In genomic region chr9:114787781-114788498, GRCh38 we compare ENCODE assay signal across 22 cellular contexts. TPM values are rescaled to one million over a fixed set of nuclear protein-coding genes. Genes with fewer than 3 reads are reported as not detected.
"Had no signal": no experiment of that assay in that cellular context is flagged by ENCODE, and none has a peak within 500 bp of the region (broad histone marks: within the 10 kb centered on the region; RNA-seq: fewer than 3 reads in every experiment).

No MANE protein-coding gene starts in this region.

- H3K4me1 ChIP-seq: gastrocnemius medialis, left lung, upper lobe of left lung had no signal

- DNase-seq: activated CD4-positive, alpha-beta T cell treated with anti-CD3 and anti-CD28 coated beads for 4 hours; activated CD4-positive, alpha-beta T cell treated with anti-CD3 and anti-CD28 coated beads, Interleukin-2, amount 50 U/mL, for 48 hours; activated CD4-positive, CD25-positive, alpha-beta regulatory T cell; activated CD8-positive, alpha-beta memory T cell treated with anti-CD3 and anti-CD28 coated beads, Interleukin-2, amount 50 U/mL, for 48 hours; activated naive CD4-positive, alpha-beta T cell treated with Interleukin-2 at 50 U/mL for 16 hours; activated naive CD8-positive, alpha-beta T cell treated with anti-CD3 and anti-CD28 coated beads, Interleukin-2, amount 10 ng/mL, durations not matched to agents 7 days and 5 days; activated T-cell treated with anti-CD3 and anti-CD28 coated beads, Interleukin-2, amount 50 U/mL, for 4 hours; amygdala; erythroblast; gastrocnemius medialis; left lung; naive thymus-derived CD8-positive, alpha-beta T cell; posterior cingulate gyrus; small intestine; stimulated activated CD4-positive, alpha-beta T cell treated with anti-CD3 and anti-CD28 coated beads, Interleukin-15, amount 100 ng/mL, for 24 hours; stimulated activated naive CD4-positive, alpha-beta T cell; upper lobe of left lung had no signal

- H3K27me3 ChIP-seq: gastrocnemius medialis, left lung, neural progenitor cell, upper lobe of left lung had no signal

- H3K36me3 Mint-ChIP-seq: naive thymus-derived CD8-positive, alpha-beta T cell; neural progenitor cell had no signal

- H3K9me3 ChIP-seq: gastrocnemius medialis, left lung, thoracic aorta, upper lobe of left lung had no signal

- H3K27ac ChIP-seq: gastrocnemius medialis, left lung, neural progenitor cell, thoracic aorta, upper lobe of left lung had no signal

- H3K27ac Mint-ChIP-seq: activated naive CD8-positive, alpha-beta T cell treated with anti-CD3 and anti-CD28 coated beads, Interleukin-2, amount 10 ng/mL, durations not matched to agents 7 days and 5 days; naive thymus-derived CD8-positive, alpha-beta T cell; neural progenitor cell; T-helper 1 cell treated with Interleukin-12 subunit alpha and Interleukin-12 subunit beta and Interleukin-4 antibody, amounts not matched to agents 30 μg/mL and 1 μg/mL, for 36 hours had no signal

- ATAC-seq: activated T-cell treated with anti-CD3 and anti-CD28 coated beads, Interleukin-2, amount 50 U/mL, for 4 hours; gastrocnemius medialis; left lung; naive thymus-derived CD8-positive, alpha-beta T cell; sciatic nerve had no signal

- H3K4me3 ChIP-seq: gastrocnemius medialis, left lung, lung, neural progenitor cell, thoracic aorta, upper lobe of left lung had no signal

- H3K36me3 ChIP-seq: gastrocnemius medialis, neural progenitor cell, thoracic aorta had no signal

- H3K9me3 Mint-ChIP-seq: activated T-cell treated with anti-CD3 and anti-CD28 coated beads, Interleukin-2, amount 50 U/mL, for 4 hours; naive thymus-derived CD8-positive, alpha-beta T cell; neural progenitor cell had no signal

- H3K4me3 Mint-ChIP-seq: activated naive CD8-positive, alpha-beta T cell treated with anti-CD3 and anti-CD28 coated beads, Interleukin-2, amount 10 ng/mL, durations not matched to agents 7 days and 5 days; activated T-cell treated with anti-CD3 and anti-CD28 coated beads, Interleukin-2, amount 50 U/mL, for 4 hours; naive thymus-derived CD8-positive, alpha-beta T cell; neural progenitor cell; T-helper 1 cell treated with Interleukin-12 subunit alpha and Interleukin-12 subunit beta and Interleukin-4 antibody, amounts not matched to agents 30 μg/mL and 1 μg/mL, for 36 hours had no signal

- H3K27me3 Mint-ChIP-seq: activated naive CD8-positive, alpha-beta T cell treated with anti-CD3 and anti-CD28 coated beads, Interleukin-2, amount 10 ng/mL, durations not matched to agents 7 days and 5 days; naive thymus-derived CD8-positive, alpha-beta T cell had no signal

RNA-seq across cellular contexts. Expression of gene TNFSF15, which starts 17.9 kb away (rescaled TPM):
- total RNA-seq: gastrocnemius medialis; naive thymus-derived CD8-positive, alpha-beta T cell had no signal
- polyA plus RNA-seq: naive thymus-derived CD8-positive, alpha-beta T cell had no signal
